21 cellular contexts compared by ENCODE assay signal in the genomic region with DNA sequence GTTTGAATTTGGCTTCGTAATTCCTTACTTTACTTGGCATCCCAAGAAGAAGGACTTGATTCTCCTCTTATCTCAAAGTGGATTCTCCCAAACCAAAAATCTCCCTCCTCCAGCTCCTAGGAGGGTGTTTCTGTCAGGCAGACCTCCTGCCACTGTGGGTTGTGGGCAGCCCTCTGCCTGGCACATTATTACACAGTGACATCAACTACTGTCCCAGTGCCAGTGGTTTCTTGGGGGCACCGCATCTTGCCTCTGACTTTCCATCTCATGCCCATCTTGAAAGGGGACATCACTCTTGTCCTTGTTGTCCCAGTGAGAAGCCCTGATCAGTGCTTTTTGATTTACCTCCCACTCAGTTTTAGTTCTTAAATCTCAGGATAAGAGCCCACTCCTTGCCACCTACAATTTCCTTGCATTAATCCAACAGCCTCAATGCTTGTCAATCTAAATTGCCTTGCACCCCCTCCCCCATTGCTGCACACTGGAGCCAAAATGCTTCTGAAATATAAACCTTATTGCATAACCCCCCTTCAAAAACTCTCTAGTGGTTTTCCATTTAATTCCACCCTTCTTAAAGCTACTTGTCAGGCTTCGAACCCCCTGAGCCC.
DNase-seq lines count a peak whose midpoint lies in the region; ATAC-seq and TF ChIP-seq lines count a peak whose summit lies in the region.
"Had no signal": no experiment of that assay in that cellular context is flagged by ENCODE, and none has a peak within 500 bp of the region (broad histone marks: within the 10 kb centered on the region; RNA-seq: fewer than 3 reads in every experiment).

No MANE protein-coding gene starts in this region.

- POLR2A ChIA-PET in HEK293 (lab: Yijun Ruan, JAX): no interaction called here

- H3K4me3 ChIP-seq in HEK293 (ENCODE audit: low read depth, low read length): no peak overlapping the region
- H3K4me3 ChIP-seq in iPS-15b (ENCODE audit: low read depth, low read length): no peak overlapping the region
- no peak overlapping the region for H3K4me3 ChIP-seq in sigmoid colon
- H3K4me3 ChIP-seq in body of pancreas: no peak overlapping the region
- H3K4me3 ChIP-seq: colonic mucosa, MG63, smooth muscle cell had no signal

- H3K27me3 Mint-ChIP-seq in activated CD8-positive, alpha-beta memory T cell treated with anti-CD3 and anti-CD28 coated beads, Interleukin-2, amount 10 ng/mL, durations not matched to agents 7 days and 5 days: no peaks in the 10 kb centered on the region
- H3K27me3 Mint-ChIP-seq: activated naive CD8-positive, alpha-beta T cell; CD4-positive, alpha-beta T cell had no signal

- no peak for TF ChIP-seq CTCF in HEK293 (tag by site-specific recombination; IDR thresholded peaks at IDR 0.05)
- no peak for TF ChIP-seq CTCF in sigmoid colon (IDR thresholded peaks at IDR 0.05)
- TF ChIP-seq CTCF in body of pancreas (IDR thresholded peaks at IDR 0.05): no peak

- H3K9me3 ChIP-seq in HEK293 (ENCODE audit: control insufficient read depth, insufficient read depth, low read depth, low read length) (no peaks in the 10 kb centered on the region), iPS-15b (ENCODE audit: control insufficient read depth, insufficient read depth, low read length) (no peaks in the 10 kb centered on the region), sigmoid colon (no peaks in the 10 kb centered on the region), body of pancreas (no peaks in the 10 kb centered on the region)
- H3K9me3 ChIP-seq: colonic mucosa, MG63 had no signal

- TF ChIP-seq EP300 in sigmoid colon (IDR thresholded peaks at IDR 0.05): no peak

- intact Hi-C loops in sigmoid colon (cut with DNase I): no loop called here
- intact Hi-C loops in body of pancreas (cut with DNase I): no loop called here

- ATAC-seq in activated CD8-positive, alpha-beta memory T cell treated with anti-CD3 and anti-CD28 coated beads, Interleukin-2, amount 10 ng/mL, durations not matched to agents 7 days and 5 days: no peak
- ATAC-seq in body of pancreas (no peak), HG03025 (IDR thresholded peaks at IDR 0.05; ENCODE audit: low FRiP score, unreplicated experiment) (no peak)
- ATAC-seq: HepG2, natural killer cell, Panc1 had no signal

- H3K27me3 ChIP-seq in iPS-15b (ENCODE audit: control insufficient read depth, insufficient read depth, low read length): no peaks in the 10 kb centered on the region
- no peaks in the 10 kb centered on the region for H3K27me3 ChIP-seq in sigmoid colon
- no peaks in the 10 kb centered on the region for H3K27me3 ChIP-seq in body of pancreas
- H3K27me3 ChIP-seq: colonic mucosa, MG63 had no signal

- peaks cover 1% of the 10 kb centered on the region for H3K36me3 Mint-ChIP-seq in activated CD8-positive, alpha-beta memory T cell treated with anti-CD3 and anti-CD28 coated beads, Interleukin-2, amount 10 ng/mL, durations not matched to agents 7 days and 5 days
- H3K36me3 Mint-ChIP-seq: natural killer cell had no signal

- no peaks in the 10 kb centered on the region for H3K4me1 ChIP-seq in HEK293 (ENCODE audit: control insufficient read depth, insufficient read depth, low read length)
- H3K4me1 ChIP-seq in iPS-15b (ENCODE audit: control insufficient read depth, insufficient read depth, low read length): no peaks in the 10 kb centered on the region
- peaks cover 0 to 12% (median 8%) of the 10 kb centered on the region in 4 donors for H3K4me1 ChIP-seq in sigmoid colon
- no peaks in the 10 kb centered on the region for H3K4me1 ChIP-seq in body of pancreas
- H3K4me1 ChIP-seq: colonic mucosa had no signal

- H3K27ac ChIP-seq in HEK293 (ENCODE audit: extremely low read depth, low read depth, low read length): no peak overlapping the region
- no peak overlapping the region for H3K27ac ChIP-seq in sigmoid colon
- H3K27ac ChIP-seq in body of pancreas: no peak overlapping the region
- H3K27ac ChIP-seq: colonic mucosa had no signal

- peak overlapping the region; percentile 40 for H3K9ac ChIP-seq in iPS-15b (ENCODE audit: low read depth, low read length)

- peak overlapping the region; percentile 22 for H3K27ac Mint-ChIP-seq in activated CD8-positive, alpha-beta memory T cell treated with anti-CD3 and anti-CD28 coated beads, Interleukin-2, amount 10 ng/mL, durations not matched to agents 7 days and 5 days
- H3K27ac Mint-ChIP-seq: CD4-positive, alpha-beta T cell had no signal

- no peak overlapping the region for H3K4me3 Mint-ChIP-seq in activated CD8-positive, alpha-beta memory T cell treated with anti-CD3 and anti-CD28 coated beads, Interleukin-2, amount 10 ng/mL, durations not matched to agents 7 days and 5 days
- H3K4me3 Mint-ChIP-seq: activated naive CD8-positive, alpha-beta T cell; CD4-positive, alpha-beta T cell; natural killer cell had no signal

- TF ChIP-seq POLR2A in sigmoid colon (IDR thresholded peaks at IDR 0.05) (no peak), body of pancreas (IDR thresholded peaks at IDR 0.05) (no peak)

- no peaks in the 10 kb centered on the region for H3K9me3 Mint-ChIP-seq in activated CD8-positive, alpha-beta memory T cell treated with anti-CD3 and anti-CD28 coated beads, Interleukin-2, amount 10 ng/mL, durations not matched to agents 7 days and 5 days (ENCODE audit: low read depth)
- H3K9me3 Mint-ChIP-seq: CD4-positive, alpha-beta T cell; natural killer cell had no signal

- 94 to 96% methylated on average over 3 of the region's 3 CpGs for WGBS in sigmoid colon, 2 donors
- 84 to 97% methylated on average over 3 of the region's 3 CpGs for WGBS in body of pancreas, 2 donors

- no peak for DNase-seq in activated CD8-positive, alpha-beta memory T cell treated with anti-CD3 and anti-CD28 coated beads, Interleukin-2, amount 10 ng/mL, durations not matched to agents 7 days and 5 days
- DNase-seq in activated CD8-positive, alpha-beta memory T cell treated with anti-CD3 and anti-CD28 coated beads for 24 hours: no peak
- DNase-seq in sigmoid colon: peak; percentile 32
- no peak for DNase-seq in T-helper 9 cell
- no peak for DNase-seq in body of pancreas
- DNase-seq: ACHN; CD4-positive, alpha-beta T cell; colonic mucosa; MG63; natural killer cell; NCI-H1436 treated with DMSO at 0.1 percent for 48 hours; NCI-H2227 treated with DMSO at 0.1 percent for 48 hours; posterior cingulate gyrus; stimulated activated CD4-positive, alpha-beta T cell treated with anti-CD3 and anti-CD28 coated beads, Interleukin-4, amount 100 ng/mL, for 1 hour had no signal

- CTCF ChIA-PET in activated CD8-positive, alpha-beta memory T cell treated with anti-CD3 and anti-CD28 coated beads, Interleukin-2, amount 10 ng/mL, durations not matched to agents 7 days and 5 days (lab: Charles Lee): interaction anchor here (2.4 to 4.0 kb wide), 2 partner anchors 12 to 19 kb away, joined by 5 to 21 read pairs; no protein-coding TSS in a partner anchor
- CTCF ChIA-PET in HEK293 (lab: Yijun Ruan, JAX): interaction anchor here (0.6 to 1.2 kb wide), 2 partner anchors 28 to 73 kb away, joined by 3 read pairs; no protein-coding TSS in a partner anchor

- H3K4me1 Mint-ChIP-seq in activated CD8-positive, alpha-beta memory T cell treated with anti-CD3 and anti-CD28 coated beads, Interleukin-2, amount 10 ng/mL, durations not matched to agents 7 days and 5 days: peaks cover 24% of the 10 kb centered on the region

- no peaks in the 10 kb centered on the region for H3K36me3 ChIP-seq in HEK293 (ENCODE audit: control insufficient read depth in 2 of 2, insufficient read depth in 1 of 2, low read length in 2 of 2)
- no peaks in the 10 kb centered on the region for H3K36me3 ChIP-seq in iPS-15b (ENCODE audit: control insufficient read depth, insufficient read depth, low read length)
- H3K36me3 ChIP-seq in sigmoid colon: no peaks in the 10 kb centered on the region
- no peaks in the 10 kb centered on the region for H3K36me3 ChIP-seq in body of pancreas (replicated peaks in 1 of 2; ENCODE audit: insufficient read depth in 1 of 2, low read depth in 2 of 2)
- H3K36me3 ChIP-seq: colonic mucosa, MG63 had no signal

TF ChIP-seq in HEK293, 187 proteins besides CTCF, POLR2A, EP300 and RAD21:
- TF ChIP-seq ZFHX2 (tag by site-specific recombination; conservative IDR thresholded peaks at IDR 0.05) (peak; percentile 57), ZNF16 (tag by site-specific recombination; IDR thresholded peaks at IDR 0.05; ENCODE audit: low read depth) (no peak), ZNF416 (tag by site-specific recombination; IDR thresholded peaks at IDR 0.05) (no peak), EGR2 (tag by site-specific recombination; IDR thresholded peaks at IDR 0.05; ENCODE audit: low read depth) (peak; percentile 60), ZNF473 (tag by site-specific recombination; IDR thresholded peaks at IDR 0.05) (no peak)
